In genomic region chr14:21098892-21099595, GRCh38 we compare ENCODE assay signal across 1 cellular context.
TF ChIP-seq lines count a peak whose summit lies in the region.

No MANE protein-coding gene starts in this region.

TF ChIP-seq in WTC11, 78 proteins besides CTCF, POLR2A, EP300 and RAD21 (continued from another document):
- TF ChIP-seq, protein P1, sequence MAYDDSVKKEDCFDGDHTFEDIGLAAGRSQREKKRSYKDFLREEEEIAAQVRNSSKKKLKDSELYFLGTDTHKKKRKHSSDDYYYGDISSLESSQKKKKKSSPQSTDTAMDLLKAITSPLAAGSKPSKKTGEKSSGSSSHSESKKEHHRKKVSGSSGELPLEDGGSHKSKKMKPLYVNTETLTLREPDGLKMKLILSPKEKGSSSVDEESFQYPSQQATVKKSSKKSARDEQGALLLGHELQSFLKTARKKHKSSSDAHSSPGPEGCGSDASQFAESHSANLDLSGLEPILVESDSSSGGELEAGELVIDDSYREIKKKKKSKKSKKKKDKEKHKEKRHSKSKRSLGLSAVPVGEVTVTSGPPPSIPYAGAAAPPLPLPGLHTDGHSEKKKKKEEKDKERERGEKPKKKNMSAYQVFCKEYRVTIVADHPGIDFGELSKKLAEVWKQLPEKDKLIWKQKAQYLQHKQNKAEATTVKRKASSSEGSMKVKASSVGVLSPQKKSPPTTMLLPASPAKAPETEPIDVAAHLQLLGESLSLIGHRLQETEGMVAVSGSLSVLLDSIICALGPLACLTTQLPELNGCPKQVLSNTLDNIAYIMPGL (CRISPR knock-in tag; IDR thresholded peaks at IDR 0.05) = no peak
- TF ChIP-seq, protein P2, sequence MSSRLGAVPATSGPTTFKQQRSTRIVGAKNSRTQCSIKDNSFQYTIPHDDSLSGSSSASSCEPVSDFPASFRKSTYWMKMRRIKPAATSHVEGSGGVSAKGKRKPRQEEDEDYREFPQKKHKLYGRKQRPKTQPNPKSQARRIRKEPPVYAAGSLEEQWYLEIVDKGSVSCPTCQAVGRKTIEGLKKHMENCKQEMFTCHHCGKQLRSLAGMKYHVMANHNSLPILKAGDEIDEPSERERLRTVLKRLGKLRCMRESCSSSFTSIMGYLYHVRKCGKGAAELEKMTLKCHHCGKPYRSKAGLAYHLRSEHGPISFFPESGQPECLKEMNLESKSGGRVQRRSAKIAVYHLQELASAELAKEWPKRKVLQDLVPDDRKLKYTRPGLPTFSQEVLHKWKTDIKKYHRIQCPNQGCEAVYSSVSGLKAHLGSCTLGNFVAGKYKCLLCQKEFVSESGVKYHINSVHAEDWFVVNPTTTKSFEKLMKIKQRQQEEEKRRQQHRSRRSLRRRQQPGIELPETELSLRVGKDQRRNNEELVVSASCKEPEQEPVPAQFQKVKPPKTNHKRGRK (CRISPR knock-in tag; IDR thresholded peaks at IDR 0.05; ENCODE audit: borderline replicate concordance) = no peak
- no peak for TF ChIP-seq TCF7 (CRISPR knock-in tag; IDR thresholded peaks at IDR 0.05; ENCODE audit: low read depth)
- TF ChIP-seq, protein P3, sequence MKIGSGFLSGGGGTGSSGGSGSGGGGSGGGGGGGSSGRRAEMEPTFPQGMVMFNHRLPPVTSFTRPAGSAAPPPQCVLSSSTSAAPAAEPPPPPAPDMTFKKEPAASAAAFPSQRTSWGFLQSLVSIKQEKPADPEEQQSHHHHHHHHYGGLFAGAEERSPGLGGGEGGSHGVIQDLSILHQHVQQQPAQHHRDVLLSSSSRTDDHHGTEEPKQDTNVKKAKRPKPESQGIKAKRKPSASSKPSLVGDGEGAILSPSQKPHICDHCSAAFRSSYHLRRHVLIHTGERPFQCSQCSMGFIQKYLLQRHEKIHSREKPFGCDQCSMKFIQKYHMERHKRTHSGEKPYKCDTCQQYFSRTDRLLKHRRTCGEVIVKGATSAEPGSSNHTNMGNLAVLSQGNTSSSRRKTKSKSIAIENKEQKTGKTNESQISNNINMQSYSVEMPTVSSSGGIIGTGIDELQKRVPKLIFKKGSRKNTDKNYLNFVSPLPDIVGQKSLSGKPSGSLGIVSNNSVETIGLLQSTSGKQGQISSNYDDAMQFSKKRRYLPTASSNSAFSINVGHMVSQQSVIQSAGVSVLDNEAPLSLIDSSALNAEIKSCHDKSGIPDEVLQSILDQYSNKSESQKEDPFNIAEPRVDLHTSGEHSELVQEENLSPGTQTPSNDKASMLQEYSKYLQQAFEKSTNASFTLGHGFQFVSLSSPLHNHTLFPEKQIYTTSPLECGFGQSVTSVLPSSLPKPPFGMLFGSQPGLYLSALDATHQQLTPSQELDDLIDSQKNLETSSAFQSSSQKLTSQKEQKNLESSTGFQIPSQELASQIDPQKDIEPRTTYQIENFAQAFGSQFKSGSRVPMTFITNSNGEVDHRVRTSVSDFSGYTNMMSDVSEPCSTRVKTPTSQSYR (CRISPR knock-in tag; IDR thresholded peaks at IDR 0.05) = no peak
- TF ChIP-seq IRF2 (CRISPR knock-in tag; IDR thresholded peaks at IDR 0.05; ENCODE audit: borderline replicate concordance, low read depth) = no peak
- TF ChIP-seq NFATC4 (CRISPR knock-in tag; IDR thresholded peaks at IDR 0.05) = no peak
